ENCODE assay signal across 4 cellular contexts in the genomic region with DNA sequence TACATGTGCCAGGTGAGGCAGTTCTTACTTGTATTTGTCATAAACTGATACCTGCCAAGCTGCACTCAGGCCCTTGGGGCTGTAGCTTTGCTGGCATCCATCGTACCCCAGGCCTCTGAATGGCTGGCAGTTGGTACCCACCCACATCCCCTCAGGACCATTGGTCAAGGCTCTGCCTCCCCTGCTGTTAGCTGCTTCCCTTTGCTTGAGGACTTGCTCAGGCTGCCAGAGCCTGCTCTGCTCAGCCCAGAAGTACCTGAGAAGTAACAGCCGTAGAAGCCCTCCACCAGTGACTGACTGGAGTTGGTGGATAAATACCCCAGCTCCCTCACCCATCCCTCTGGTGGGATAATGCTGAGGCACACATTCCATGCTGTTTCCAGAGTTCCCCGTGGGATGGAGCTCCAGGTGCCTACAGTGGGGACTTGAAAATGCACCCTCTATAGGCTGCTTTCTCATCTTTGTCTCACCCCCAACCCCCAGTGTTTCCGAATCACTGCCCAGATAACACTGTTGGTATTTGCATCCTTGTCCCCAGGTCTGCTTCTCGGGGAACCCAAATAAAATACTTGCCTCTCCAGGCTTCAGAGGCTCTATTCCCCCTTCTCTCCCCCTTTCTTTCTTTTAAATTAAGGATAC.
TF ChIP-seq lines count a peak whose summit lies in the region.

No MANE protein-coding gene starts in this region.

TF ChIP-seq in SK-N-SH treated with all-trans-retinoic acid at 6 μM for 48 hours, 23 proteins besides CTCF, POLR2A, EP300 and RAD21 (continues in another document):
- TF ChIP-seq SNAI2 (CRISPR knock-in tag; IDR thresholded peaks at IDR 0.05) (no peak), OSR1 (CRISPR knock-in tag; IDR thresholded peaks at IDR 0.05) (no peak), ARNTL (CRISPR knock-in tag; IDR thresholded peaks at IDR 0.05; ENCODE audit: borderline replicate concordance, low read depth) (no peak), ZFP3 (CRISPR knock-in tag; IDR thresholded peaks at IDR 0.05) (no peak), ZFP30 (CRISPR knock-in tag; IDR thresholded peaks at IDR 0.05) (no peak), TOX (CRISPR knock-in tag; IDR thresholded peaks at IDR 0.05; ENCODE audit: borderline replicate concordance) (no peak), ZNF8 (CRISPR knock-in tag; IDR thresholded peaks at IDR 0.05) (no peak), ISL1 (CRISPR knock-in tag; IDR thresholded peaks at IDR 0.05) (no peak), GLIS3 (CRISPR knock-in tag; IDR thresholded peaks at IDR 0.05) (no peak), CSDC2 (CRISPR knock-in tag; IDR thresholded peaks at IDR 0.05) (no peak), TCF4 (CRISPR knock-in tag; IDR thresholded peaks at IDR 0.05; ENCODE audit: borderline replicate concordance) (no peak), BACH2 (CRISPR knock-in tag; IDR thresholded peaks at IDR 0.05; ENCODE audit: borderline replicate concordance) (no peak), PPARA (CRISPR knock-in tag; IDR thresholded peaks at IDR 0.05; ENCODE audit: borderline replicate concordance) (no peak), RARB (CRISPR knock-in tag; IDR thresholded peaks at IDR 0.05) (no peak), ESRRG (CRISPR knock-in tag; IDR thresholded peaks at IDR 0.05) (no peak), ZNF565 (CRISPR knock-in tag; conservative IDR thresholded peaks at IDR 0.05; ENCODE audit: low read depth) (no peak)
- TF ChIP-seq, protein P1, sequence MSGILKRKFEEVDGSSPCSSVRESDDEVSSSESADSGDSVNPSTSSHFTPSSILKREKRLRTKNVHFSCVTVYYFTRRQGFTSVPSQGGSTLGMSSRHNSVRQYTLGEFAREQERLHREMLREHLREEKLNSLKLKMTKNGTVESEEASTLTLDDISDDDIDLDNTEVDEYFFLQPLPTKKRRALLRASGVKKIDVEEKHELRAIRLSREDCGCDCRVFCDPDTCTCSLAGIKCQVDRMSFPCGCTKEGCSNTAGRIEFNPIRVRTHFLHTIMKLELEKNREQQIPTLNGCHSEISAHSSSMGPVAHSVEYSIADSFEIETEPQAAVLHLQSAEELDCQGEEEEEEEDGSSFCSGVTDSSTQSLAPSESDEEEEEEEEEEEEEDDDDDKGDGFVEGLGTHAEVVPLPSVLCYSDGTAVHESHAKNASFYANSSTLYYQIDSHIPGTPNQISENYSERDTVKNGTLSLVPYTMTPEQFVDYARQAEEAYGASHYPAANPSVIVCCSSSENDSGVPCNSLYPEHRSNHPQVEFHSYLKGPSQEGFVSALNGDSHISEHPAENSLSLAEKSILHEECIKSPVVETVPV (CRISPR knock-in tag; IDR thresholded peaks at IDR 0.05) = no peak

TF ChIP-seq in SK-N-SH, 30 proteins besides CTCF, POLR2A, EP300 and RAD21:
- TF ChIP-seq GATA2 (CRISPR knock-in tag; IDR thresholded peaks at IDR 0.05) (no peak), YY1 (IDR thresholded peaks at IDR 0.05; ENCODE audit: low read depth) (no peak), TCF12 (IDR thresholded peaks at IDR 0.05) (no peak), FOXM1 (IDR thresholded peaks at IDR 0.05; ENCODE audit: low read depth) (no peak), NRF1 (IDR thresholded peaks at IDR 0.05; ENCODE audit: low read depth, low read length) (no peak), FOXJ3 (CRISPR knock-in tag; IDR thresholded peaks at IDR 0.05) (no peak), JUND (IDR thresholded peaks at IDR 0.05) (no peak), MEF2A (IDR thresholded peaks at IDR 0.05; ENCODE audit: borderline replicate concordance, low read depth) (no peak), NFIC (IDR thresholded peaks at IDR 0.05; ENCODE audit: borderline replicate concordance) (no peak)
- TF ChIP-seq, protein P2, sequence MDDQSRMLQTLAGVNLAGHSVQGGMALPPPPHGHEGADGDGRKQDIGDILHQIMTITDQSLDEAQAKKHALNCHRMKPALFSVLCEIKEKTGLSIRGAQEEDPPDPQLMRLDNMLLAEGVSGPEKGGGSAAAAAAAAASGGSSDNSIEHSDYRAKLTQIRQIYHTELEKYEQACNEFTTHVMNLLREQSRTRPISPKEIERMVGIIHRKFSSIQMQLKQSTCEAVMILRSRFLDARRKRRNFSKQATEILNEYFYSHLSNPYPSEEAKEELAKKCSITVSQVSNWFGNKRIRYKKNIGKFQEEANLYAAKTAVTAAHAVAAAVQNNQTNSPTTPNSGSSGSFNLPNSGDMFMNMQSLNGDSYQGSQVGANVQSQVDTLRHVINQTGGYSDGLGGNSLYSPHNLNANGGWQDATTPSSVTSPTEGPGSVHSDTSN (IDR thresholded peaks at IDR 0.05) = no peak
- TF ChIP-seq, protein P3, sequence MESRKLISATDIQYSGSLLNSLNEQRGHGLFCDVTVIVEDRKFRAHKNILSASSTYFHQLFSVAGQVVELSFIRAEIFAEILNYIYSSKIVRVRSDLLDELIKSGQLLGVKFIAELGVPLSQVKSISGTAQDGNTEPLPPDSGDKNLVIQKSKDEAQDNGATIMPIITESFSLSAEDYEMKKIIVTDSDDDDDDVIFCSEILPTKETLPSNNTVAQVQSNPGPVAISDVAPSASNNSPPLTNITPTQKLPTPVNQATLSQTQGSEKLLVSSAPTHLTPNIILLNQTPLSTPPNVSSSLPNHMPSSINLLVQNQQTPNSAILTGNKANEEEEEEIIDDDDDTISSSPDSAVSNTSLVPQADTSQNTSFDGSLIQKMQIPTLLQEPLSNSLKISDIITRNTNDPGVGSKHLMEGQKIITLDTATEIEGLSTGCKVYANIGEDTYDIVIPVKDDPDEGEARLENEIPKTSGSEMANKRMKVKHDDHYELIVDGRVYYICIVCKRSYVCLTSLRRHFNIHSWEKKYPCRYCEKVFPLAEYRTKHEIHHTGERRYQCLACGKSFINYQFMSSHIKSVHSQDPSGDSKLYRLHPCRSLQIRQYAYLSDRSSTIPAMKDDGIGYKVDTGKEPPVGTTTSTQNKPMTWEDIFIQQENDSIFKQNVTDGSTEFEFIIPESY (IDR thresholded peaks at IDR 0.05; ENCODE audit: borderline replicate concordance, low read depth) = no peak

TF ChIP-seq in GM23338, 12 proteins besides CTCF, POLR2A, EP300 and RAD21:
- TF ChIP-seq ZNF462 (CRISPR knock-in tag; IDR thresholded peaks at IDR 0.05) = no peak
- no peak for TF ChIP-seq JUNB (IDR thresholded peaks at IDR 0.05; ENCODE audit: unreplicated experiment)

TF ChIP-seq in WTC11, 78 proteins besides CTCF, POLR2A, EP300 and RAD21:
- TF ChIP-seq GABPB1 (CRISPR knock-in tag; IDR thresholded peaks at IDR 0.05) = no peak
- TF ChIP-seq, protein P4, sequence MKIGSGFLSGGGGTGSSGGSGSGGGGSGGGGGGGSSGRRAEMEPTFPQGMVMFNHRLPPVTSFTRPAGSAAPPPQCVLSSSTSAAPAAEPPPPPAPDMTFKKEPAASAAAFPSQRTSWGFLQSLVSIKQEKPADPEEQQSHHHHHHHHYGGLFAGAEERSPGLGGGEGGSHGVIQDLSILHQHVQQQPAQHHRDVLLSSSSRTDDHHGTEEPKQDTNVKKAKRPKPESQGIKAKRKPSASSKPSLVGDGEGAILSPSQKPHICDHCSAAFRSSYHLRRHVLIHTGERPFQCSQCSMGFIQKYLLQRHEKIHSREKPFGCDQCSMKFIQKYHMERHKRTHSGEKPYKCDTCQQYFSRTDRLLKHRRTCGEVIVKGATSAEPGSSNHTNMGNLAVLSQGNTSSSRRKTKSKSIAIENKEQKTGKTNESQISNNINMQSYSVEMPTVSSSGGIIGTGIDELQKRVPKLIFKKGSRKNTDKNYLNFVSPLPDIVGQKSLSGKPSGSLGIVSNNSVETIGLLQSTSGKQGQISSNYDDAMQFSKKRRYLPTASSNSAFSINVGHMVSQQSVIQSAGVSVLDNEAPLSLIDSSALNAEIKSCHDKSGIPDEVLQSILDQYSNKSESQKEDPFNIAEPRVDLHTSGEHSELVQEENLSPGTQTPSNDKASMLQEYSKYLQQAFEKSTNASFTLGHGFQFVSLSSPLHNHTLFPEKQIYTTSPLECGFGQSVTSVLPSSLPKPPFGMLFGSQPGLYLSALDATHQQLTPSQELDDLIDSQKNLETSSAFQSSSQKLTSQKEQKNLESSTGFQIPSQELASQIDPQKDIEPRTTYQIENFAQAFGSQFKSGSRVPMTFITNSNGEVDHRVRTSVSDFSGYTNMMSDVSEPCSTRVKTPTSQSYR (CRISPR knock-in tag; IDR thresholded peaks at IDR 0.05) = no peak
- TF ChIP-seq, protein P5, sequence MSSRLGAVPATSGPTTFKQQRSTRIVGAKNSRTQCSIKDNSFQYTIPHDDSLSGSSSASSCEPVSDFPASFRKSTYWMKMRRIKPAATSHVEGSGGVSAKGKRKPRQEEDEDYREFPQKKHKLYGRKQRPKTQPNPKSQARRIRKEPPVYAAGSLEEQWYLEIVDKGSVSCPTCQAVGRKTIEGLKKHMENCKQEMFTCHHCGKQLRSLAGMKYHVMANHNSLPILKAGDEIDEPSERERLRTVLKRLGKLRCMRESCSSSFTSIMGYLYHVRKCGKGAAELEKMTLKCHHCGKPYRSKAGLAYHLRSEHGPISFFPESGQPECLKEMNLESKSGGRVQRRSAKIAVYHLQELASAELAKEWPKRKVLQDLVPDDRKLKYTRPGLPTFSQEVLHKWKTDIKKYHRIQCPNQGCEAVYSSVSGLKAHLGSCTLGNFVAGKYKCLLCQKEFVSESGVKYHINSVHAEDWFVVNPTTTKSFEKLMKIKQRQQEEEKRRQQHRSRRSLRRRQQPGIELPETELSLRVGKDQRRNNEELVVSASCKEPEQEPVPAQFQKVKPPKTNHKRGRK (CRISPR knock-in tag; IDR thresholded peaks at IDR 0.05; ENCODE audit: borderline replicate concordance) = no peak
- TF ChIP-seq MLX (CRISPR knock-in tag; IDR thresholded peaks at IDR 0.05) = no peak
- TF ChIP-seq, protein P6, sequence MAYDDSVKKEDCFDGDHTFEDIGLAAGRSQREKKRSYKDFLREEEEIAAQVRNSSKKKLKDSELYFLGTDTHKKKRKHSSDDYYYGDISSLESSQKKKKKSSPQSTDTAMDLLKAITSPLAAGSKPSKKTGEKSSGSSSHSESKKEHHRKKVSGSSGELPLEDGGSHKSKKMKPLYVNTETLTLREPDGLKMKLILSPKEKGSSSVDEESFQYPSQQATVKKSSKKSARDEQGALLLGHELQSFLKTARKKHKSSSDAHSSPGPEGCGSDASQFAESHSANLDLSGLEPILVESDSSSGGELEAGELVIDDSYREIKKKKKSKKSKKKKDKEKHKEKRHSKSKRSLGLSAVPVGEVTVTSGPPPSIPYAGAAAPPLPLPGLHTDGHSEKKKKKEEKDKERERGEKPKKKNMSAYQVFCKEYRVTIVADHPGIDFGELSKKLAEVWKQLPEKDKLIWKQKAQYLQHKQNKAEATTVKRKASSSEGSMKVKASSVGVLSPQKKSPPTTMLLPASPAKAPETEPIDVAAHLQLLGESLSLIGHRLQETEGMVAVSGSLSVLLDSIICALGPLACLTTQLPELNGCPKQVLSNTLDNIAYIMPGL (CRISPR knock-in tag; IDR thresholded peaks at IDR 0.05) = no peak
- no peak for TF ChIP-seq ZNF232 (CRISPR knock-in tag; IDR thresholded peaks at IDR 0.05)
- TF ChIP-seq USF2 (CRISPR knock-in tag; IDR thresholded peaks at IDR 0.05) = no peak
- TF ChIP-seq HMGA2 (CRISPR knock-in tag; IDR thresholded peaks at IDR 0.05) = no peak
- TF ChIP-seq FOXK1 (CRISPR knock-in tag; IDR thresholded peaks at IDR 0.05) = no peak
- no peak for TF ChIP-seq ZNF423 (CRISPR knock-in tag; IDR thresholded peaks at IDR 0.05)
- TF ChIP-seq TP53 (CRISPR knock-in tag; IDR thresholded peaks at IDR 0.05) = no peak
- TF ChIP-seq ZNF263 (CRISPR knock-in tag; IDR thresholded peaks at IDR 0.05; ENCODE audit: low read depth) = no peak
- no peak for TF ChIP-seq TCF7 (CRISPR knock-in tag; IDR thresholded peaks at IDR 0.05; ENCODE audit: low read depth)
- no peak for TF ChIP-seq RORB (CRISPR knock-in tag; IDR thresholded peaks at IDR 0.05)
- TF ChIP-seq, protein P7, sequence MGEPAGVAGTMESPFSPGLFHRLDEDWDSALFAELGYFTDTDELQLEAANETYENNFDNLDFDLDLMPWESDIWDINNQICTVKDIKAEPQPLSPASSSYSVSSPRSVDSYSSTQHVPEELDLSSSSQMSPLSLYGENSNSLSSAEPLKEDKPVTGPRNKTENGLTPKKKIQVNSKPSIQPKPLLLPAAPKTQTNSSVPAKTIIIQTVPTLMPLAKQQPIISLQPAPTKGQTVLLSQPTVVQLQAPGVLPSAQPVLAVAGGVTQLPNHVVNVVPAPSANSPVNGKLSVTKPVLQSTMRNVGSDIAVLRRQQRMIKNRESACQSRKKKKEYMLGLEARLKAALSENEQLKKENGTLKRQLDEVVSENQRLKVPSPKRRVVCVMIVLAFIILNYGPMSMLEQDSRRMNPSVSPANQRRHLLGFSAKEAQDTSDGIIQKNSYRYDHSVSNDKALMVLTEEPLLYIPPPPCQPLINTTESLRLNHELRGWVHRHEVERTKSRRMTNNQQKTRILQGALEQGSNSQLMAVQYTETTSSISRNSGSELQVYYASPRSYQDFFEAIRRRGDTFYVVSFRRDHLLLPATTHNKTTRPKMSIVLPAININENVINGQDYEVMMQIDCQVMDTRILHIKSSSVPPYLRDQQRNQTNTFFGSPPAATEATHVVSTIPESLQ (CRISPR knock-in tag; IDR thresholded peaks at IDR 0.05) = no peak
- TF ChIP-seq, protein P8, sequence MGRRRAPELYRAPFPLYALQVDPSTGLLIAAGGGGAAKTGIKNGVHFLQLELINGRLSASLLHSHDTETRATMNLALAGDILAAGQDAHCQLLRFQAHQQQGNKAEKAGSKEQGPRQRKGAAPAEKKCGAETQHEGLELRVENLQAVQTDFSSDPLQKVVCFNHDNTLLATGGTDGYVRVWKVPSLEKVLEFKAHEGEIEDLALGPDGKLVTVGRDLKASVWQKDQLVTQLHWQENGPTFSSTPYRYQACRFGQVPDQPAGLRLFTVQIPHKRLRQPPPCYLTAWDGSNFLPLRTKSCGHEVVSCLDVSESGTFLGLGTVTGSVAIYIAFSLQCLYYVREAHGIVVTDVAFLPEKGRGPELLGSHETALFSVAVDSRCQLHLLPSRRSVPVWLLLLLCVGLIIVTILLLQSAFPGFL (CRISPR knock-in tag; IDR thresholded peaks at IDR 0.05; ENCODE audit: borderline replicate concordance) = no peak
- TF ChIP-seq ERG (CRISPR knock-in tag; IDR thresholded peaks at IDR 0.05) = no peak
- TF ChIP-seq ZNF396 (CRISPR knock-in tag; IDR thresholded peaks at IDR 0.05; ENCODE audit: borderline replicate concordance) = no peak
